ENCODE assay signal across 11 cellular contexts in the genomic region with DNA sequence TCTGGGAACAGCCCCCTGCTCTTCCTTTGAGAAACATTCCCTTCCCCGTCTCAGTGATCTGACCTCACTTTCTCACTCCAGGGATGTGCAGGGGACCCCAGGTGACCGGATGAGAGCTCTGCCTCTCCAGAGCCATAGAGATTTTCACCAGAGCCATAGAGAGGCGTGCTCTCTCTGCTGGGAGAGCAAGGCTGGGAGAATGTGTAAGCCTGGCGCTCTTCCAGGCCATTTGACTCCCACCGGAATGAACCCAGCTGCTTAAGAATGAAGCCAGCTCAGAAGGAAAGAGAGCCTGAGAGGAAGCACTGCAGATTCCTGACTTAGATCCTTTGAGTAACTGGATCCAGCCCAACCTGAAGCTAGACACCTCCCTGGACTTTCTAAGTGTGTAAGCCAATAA.
DNase-seq lines count a peak whose midpoint lies in the region; ATAC-seq and TF ChIP-seq lines count a peak whose summit lies in the region.
"Had no signal": no experiment of that assay in that cellular context is flagged by ENCODE, and none has a peak within 500 bp of the region (broad histone marks: within the 10 kb centered on the region; RNA-seq: fewer than 3 reads in every experiment).

No MANE protein-coding gene starts in this region.

- no peak overlapping the region for H3K27ac ChIP-seq in HEK293 (ENCODE audit: extremely low read depth, low read depth, low read length)
- no peak overlapping the region for H3K27ac ChIP-seq in cardiac muscle cell
- no peak overlapping the region for H3K27ac ChIP-seq in suprapubic skin
- H3K27ac ChIP-seq: gastrocnemius medialis had no signal

- CTCF ChIA-PET in HEK293 (lab: Yijun Ruan, JAX): interaction anchor here (0.6 to 3.4 kb wide), 2 partner anchors 11 to 502 kb away, joined by 5 to 17 read pairs; no protein-coding TSS in a partner anchor

- no peaks in the 10 kb centered on the region; the same call in 1 of the 2 replicates for H3K4me1 ChIP-seq in HEK293 (ENCODE audit: control insufficient read depth, insufficient read depth, low read length)
- no peaks in the 10 kb centered on the region for H3K4me1 ChIP-seq in cardiac muscle cell (ENCODE audit: low read depth)
- H3K4me1 ChIP-seq in suprapubic skin: peaks cover 6% of the 10 kb centered on the region

- ATAC-seq in sciatic nerve (peak; percentile 16), GM19035 (IDR thresholded peaks at IDR 0.05; ENCODE audit: unreplicated experiment) (no peak), HG03354 (IDR thresholded peaks at IDR 0.05; ENCODE audit: poor library complexity, severe bottlenecking, unreplicated experiment) (no peak)
- ATAC-seq: gastrocnemius medialis, HCT116 had no signal

- no peak for TF ChIP-seq POLR2A in suprapubic skin (IDR thresholded peaks at IDR 0.05)

- 25% methylated on average over 5 of the region's 5 CpGs for WGBS in suprapubic skin

- TF ChIP-seq EP300 in suprapubic skin (IDR thresholded peaks at IDR 0.05): no peak

- H3K4me3 ChIP-seq in HEK293 (ENCODE audit: low read depth, low read length) (no peak overlapping the region), cardiac muscle cell (no peak overlapping the region), suprapubic skin (no peak overlapping the region)
- H3K4me3 ChIP-seq: gastrocnemius medialis had no signal

- peak; percentile 15 for DNase-seq in SK-N-DZ (ENCODE audit: low spot score)
- peak; percentile 12 to 93 for DNase-seq in cardiac muscle cell (ENCODE audit: low read depth in 1 of 2, low spot score in 1 of 2)
- no peak for DNase-seq in sciatic nerve (ENCODE audit: low spot score)
- DNase-seq in suprapubic skin (ENCODE audit: low spot score in 2 of 2): no peak
- DNase-seq: gastrocnemius medialis, NCI-H1436 treated with DMSO at 0.1 percent for 48 hours, SHP77 had no signal

- H3K27me3 ChIP-seq in cardiac muscle cell: no peaks in the 10 kb centered on the region
- peaks cover 15% of the 10 kb centered on the region for H3K27me3 ChIP-seq in suprapubic skin

- H3K9me3 ChIP-seq in HEK293 (ENCODE audit: control insufficient read depth, insufficient read depth, low read depth, low read length) (no peaks in the 10 kb centered on the region), cardiac muscle cell (ENCODE audit: low read depth) (no peaks in the 10 kb centered on the region), suprapubic skin (no peaks in the 10 kb centered on the region)
- H3K9me3 ChIP-seq: gastrocnemius medialis had no signal

- no peaks in the 10 kb centered on the region for H3K36me3 ChIP-seq in HEK293 (ENCODE audit: control insufficient read depth in 2 of 2, insufficient read depth in 1 of 2, low read length in 2 of 2)
- H3K36me3 ChIP-seq in cardiac muscle cell: no peaks in the 10 kb centered on the region
- no peaks in the 10 kb centered on the region for H3K36me3 ChIP-seq in suprapubic skin
- H3K36me3 ChIP-seq: gastrocnemius medialis had no signal

- intact Hi-C loops in sciatic nerve (cut with DNase I): no loop called here

- TF ChIP-seq CTCF in HEK293 (tag by site-specific recombination; IDR thresholded peaks at IDR 0.05) (no peak), cardiac muscle cell (IDR thresholded peaks at IDR 0.05; ENCODE audit: low read depth, low read length) (no peak), suprapubic skin (IDR thresholded peaks at IDR 0.05) (no peak)

- POLR2A ChIA-PET in HEK293 (lab: Yijun Ruan, JAX): no interaction called here

TF ChIP-seq in HEK293, 187 proteins besides CTCF, POLR2A, EP300 and RAD21:
- no peak for TF ChIP-seq HOXC10 (CRISPR knock-in tag; IDR thresholded peaks at IDR 0.05)
- no peak for TF ChIP-seq GLIS2 (tag by site-specific recombination; IDR thresholded peaks at IDR 0.05)
- TF ChIP-seq ZNF341 (tag by site-specific recombination; IDR thresholded peaks at IDR 0.05; ENCODE audit: low read depth): peak; percentile 76

Comparison
In these comparisons a context has a peak if more than half of its experiments do, and no peak if none do; other contexts are left out.
1. DNase-seq: peak in SK-N-DZ (single experiment) and cardiac muscle cell (2 of 2); none in sciatic nerve (single experiment) and suprapubic skin (0 of 2).